Comparison of ENCODE assay signal across 1 cellular context in the genomic region with DNA sequence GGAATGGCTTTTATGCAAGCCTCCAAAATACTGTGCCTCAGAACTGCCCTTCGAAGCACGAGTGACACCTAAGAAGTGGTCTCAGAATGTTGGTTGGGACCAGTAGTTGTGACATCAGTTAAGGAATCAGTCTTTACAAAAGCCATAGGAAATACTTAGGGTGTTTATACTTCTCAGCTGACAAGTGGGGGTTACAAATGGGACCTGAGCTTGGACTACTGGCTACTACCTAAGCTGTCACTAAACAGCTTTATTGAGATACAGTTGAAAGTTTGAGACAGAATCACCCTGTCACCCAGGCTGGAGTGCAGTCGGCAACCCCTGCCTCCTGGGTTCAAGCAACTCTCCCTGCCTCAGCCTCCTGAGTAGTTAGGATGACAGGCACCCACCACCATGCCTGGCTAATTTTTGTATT.
TF ChIP-seq lines count a peak whose summit lies in the region.

No MANE protein-coding gene starts in this region.

TF ChIP-seq in HEK293T, 16 proteins besides CTCF, POLR2A, EP300 and RAD21 (continued from another document):
- TF ChIP-seq ZNF384 (IDR thresholded peaks at IDR 0.05) (peak; percentile 44), FOXM1 (IDR thresholded peaks at IDR 0.05; ENCODE audit: borderline replicate concordance) (no peak), TARDBP (IDR thresholded peaks at IDR 0.05) (no peak)
TF ChIP-seq in HEK293T: peak in this region for 1.
